9 cellular contexts compared by ENCODE assay signal in the genomic region with DNA sequence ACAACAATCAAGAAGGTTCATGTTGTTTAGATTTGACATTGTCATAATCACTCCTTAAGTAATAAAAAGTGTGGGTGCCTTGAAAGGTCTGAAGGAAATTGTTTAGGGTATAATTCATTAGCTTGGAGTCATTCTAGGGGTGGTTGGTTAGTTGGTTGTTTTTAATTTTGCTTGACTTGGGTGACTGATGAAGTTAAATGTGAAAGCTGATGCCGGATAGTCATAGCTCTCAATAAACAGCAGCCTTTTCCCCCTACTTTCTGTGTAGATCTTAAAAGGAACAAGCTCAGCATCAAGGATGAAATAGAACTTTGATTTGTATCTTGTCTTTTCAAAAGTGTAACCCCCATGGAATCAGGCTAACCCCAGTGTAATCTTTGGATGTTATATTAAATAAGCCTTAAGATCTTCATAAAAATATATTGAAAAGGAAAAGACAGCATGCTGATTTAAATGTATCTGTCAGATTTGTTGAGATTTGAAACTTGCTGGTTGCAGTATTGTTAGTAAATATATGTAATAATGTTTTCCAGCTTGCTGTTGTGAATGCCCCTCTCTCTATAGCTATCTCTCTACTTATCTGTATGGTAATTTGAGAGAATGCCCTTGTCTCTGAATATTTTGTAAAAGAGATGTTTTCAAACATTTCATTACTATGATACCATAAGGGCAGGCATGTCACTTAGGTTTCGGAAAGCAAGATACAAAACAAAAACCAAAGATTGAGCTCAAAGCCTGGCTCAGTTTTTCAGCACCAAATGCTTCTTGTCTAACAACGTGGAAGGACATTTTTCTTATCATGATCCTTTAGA.
DNase-seq lines count a peak whose midpoint lies in the region; ATAC-seq, FAIRE-seq and TF ChIP-seq lines count a peak whose summit lies in the region.
"Had no signal": no experiment of that assay in that cellular context is flagged by ENCODE, and none has a peak within 500 bp of the region (broad histone marks: within the 10 kb centered on the region; RNA-seq: fewer than 3 reads in every experiment).

No MANE protein-coding gene starts in this region.

- ATAC-seq in PC-3 (peak; percentile 4), HG03439 (IDR thresholded peaks at IDR 0.05; ENCODE audit: unreplicated experiment) (no peak), GM18868 (IDR thresholded peaks at IDR 0.05; ENCODE audit: unreplicated experiment) (no peak), GM18870 (IDR thresholded peaks at IDR 0.05; ENCODE audit: unreplicated experiment) (no peak)

- no peak overlapping the region for H2BK15ac ChIP-seq in neuronal stem cell (ENCODE audit: low read length)

- H3K14ac ChIP-seq in neuronal stem cell (ENCODE audit: low read length) = no peak overlapping the region

- DNase-seq in PC-3 (peak; percentile 64), endodermal cell (no peak), neuronal stem cell (ENCODE audit: low spot score) (no peak), GM12891 (ENCODE audit: insufficient read length, low spot score) (no peak)
- DNase-seq: NCI-H2171 had no signal

- peaks cover 12% of the 10 kb centered on the region for H3F3A ChIP-seq in PC-3 (ENCODE audit: low read length, unreplicated experiment)

- no peak overlapping the region for H2AK5ac ChIP-seq in neuronal stem cell (ENCODE audit: low read depth, low read length)

- H3K23ac ChIP-seq in neuronal stem cell (ENCODE audit: low read depth, low read length, poor library complexity) = no peak overlapping the region

- no TSS peak for BruUV-seq in PC-3 (replicated peaks; lab: Mats Ljungman, UMichigan)

- no peak for FAIRE-seq in GM12891 (lab: Jason Lieb, UNC)

- WGBS in endodermal cell (ENCODE audit: insufficient coverage in 1 of 2, insufficient read length in 1 of 2), 2 experiments = 40 to 77% methylated on average over 2 to 3 of the region's 3 CpGs
- no CpG with 5 or more reads among the region's 3 CpGs for WGBS in neuronal stem cell (ENCODE audit: extremely low coverage in 2 of 2, insufficient read length in 2 of 2, insufficient replicate concordance in 1 of 2), 2 donors

- H3K4me1 ChIP-seq in BLaER1 treated with 17β-estradiol and CSF1 and Interleukin-3, amounts not matched to agents 10 nM and 100 nM = peaks cover 91 to 100% (median 97%) of the 10 kb centered on the region in 10 experiments
- H3K4me1 ChIP-seq in PC-3 (ENCODE audit: insufficient read depth, low read length) (peaks cover 69% of the 10 kb centered on the region), endodermal cell (ENCODE audit: control insufficient read depth, insufficient read depth, low read length) (peaks cover 24% of the 10 kb centered on the region), neuronal stem cell (ENCODE audit: control insufficient read depth in 2 of 2, insufficient read depth in 1 of 2, low read depth in 1 of 2, low read length in 2 of 2) (peaks cover 10 to 35% of the 10 kb centered on the region in 2 donors)

- H3K4ac ChIP-seq in neuronal stem cell (ENCODE audit: low read length) = no peak overlapping the region

- peak overlapping the region; percentile 54 to 92 (median 73) for H3K27ac ChIP-seq in BLaER1 treated with 17β-estradiol and CSF1 and Interleukin-3, amounts not matched to agents 10 nM and 100 nM
- H3K27ac ChIP-seq in PC-3 (ENCODE audit: low read length) (peak overlapping the region; percentile 77), endodermal cell (ENCODE audit: low read depth, low read length) (peak overlapping the region; percentile 63), neuronal stem cell (replicated peaks; ENCODE audit: low read length) (no peak overlapping the region)

- peak overlapping the region; percentile 93 for H3K27ac Mint-ChIP-seq in endodermal cell

- CTCF ChIA-PET in PC-3 (lab: Charles Lee) = interaction anchor here (0.7 to 4.9 kb wide), 10 partner anchors 11 to 364 kb away, joined by 3 to 52 read pairs (median 4); no protein-coding TSS in a partner anchor

- H3K27me3 ChIP-seq in BLaER1 treated with 17β-estradiol and CSF1 and Interleukin-3, amounts not matched to agents 10 nM and 100 nM = no peaks in the 10 kb centered on the region
- H3K27me3 ChIP-seq in PC-3 (ENCODE audit: low read length) = no peaks in the 10 kb centered on the region
- no peaks in the 10 kb centered on the region for H3K27me3 ChIP-seq in endodermal cell (ENCODE audit: control insufficient read depth, insufficient read depth, low read length, poor library complexity, severe bottlenecking)
- H3K27me3 ChIP-seq in neuronal stem cell (ENCODE audit: control insufficient read depth in 3 of 3, insufficient read depth in 3 of 3, low read depth in 1 of 3, low read length in 3 of 3) = no peaks in the 10 kb centered on the region

- H3K18ac ChIP-seq in neuronal stem cell (ENCODE audit: low read length) = no peak overlapping the region

- POLR2A ChIA-PET in PC-3 (lab: Charles Lee; ENCODE audit: unreplicated experiment) = interaction anchor here (0.6 to 2.0 kb wide), 10 partner anchors 12 to 1584 kb away, joined by 3 to 16 read pairs (median 4); no protein-coding TSS in a partner anchor

- H3K27me3 Mint-ChIP-seq in endodermal cell (ENCODE audit: insufficient read depth) = no peaks in the 10 kb centered on the region

- peak overlapping the region; percentile 12 to 83 (median 47); a peak in 17 of 22 replicates for H3K9ac ChIP-seq in BLaER1 treated with 17β-estradiol and CSF1 and Interleukin-3, amounts not matched to agents 10 nM and 100 nM
- H3K9ac ChIP-seq in PC-3 (ENCODE audit: low read length) = peak overlapping the region; percentile 70
- H3K9ac ChIP-seq in endodermal cell (ENCODE audit: extremely low read depth, low read length, poor library complexity, severe bottlenecking) = peak overlapping the region; percentile 32
- no peak overlapping the region for H3K9ac ChIP-seq in neuronal stem cell (ENCODE audit: low read depth, low read length, poor library complexity)

- TF ChIP-seq CTCF in PC-3 (conservative IDR thresholded peaks at IDR 0.05; ENCODE audit: low read depth, low read length) = no peak
- TF ChIP-seq CTCF in endodermal cell (conservative IDR thresholded peaks at IDR 0.05) = no peak

- H3K4me1 Mint-ChIP-seq in endodermal cell = peaks cover 64% of the 10 kb centered on the region

- peaks cover 0 to 37% (median 19%) of the 10 kb centered on the region in 11 experiments; a peak in 15 of 22 replicates for H3K9me3 ChIP-seq in BLaER1 treated with 17β-estradiol and CSF1 and Interleukin-3, amounts not matched to agents 10 nM and 100 nM (replicated peaks in 1 of 11)
- no peaks in the 10 kb centered on the region for H3K9me3 ChIP-seq in PC-3 (ENCODE audit: low read length)
- no peaks in the 10 kb centered on the region for H3K9me3 ChIP-seq in endodermal cell (ENCODE audit: control insufficient read depth, low read length)
- peaks cover 0 to 9% of the 10 kb centered on the region in 2 donors for H3K9me3 ChIP-seq in neuronal stem cell (replicated peaks in 1 of 2; ENCODE audit: control insufficient read depth in 2 of 2, insufficient read depth in 1 of 2, low read depth in 1 of 2, low read length in 2 of 2)

- no peaks in the 10 kb centered on the region for H3K79me1 ChIP-seq in neuronal stem cell (ENCODE audit: low read depth, low read length)

- H2AFZ ChIP-seq in PC-3 (ENCODE audit: low read length) (peak overlapping the region; percentile 51), neuronal stem cell (ENCODE audit: low read length) (peak overlapping the region; percentile 70)

- no peak overlapping the region for H2BK120ac ChIP-seq in neuronal stem cell (ENCODE audit: low read depth, low read length)

- H3K4me3 ChIP-seq in BLaER1 treated with 17β-estradiol and CSF1 and Interleukin-3, amounts not matched to agents 10 nM and 100 nM = peak overlapping the region in 3 of 10 experiments; percentile 33 to 48 (median 36); a peak in 6 of 20 replicates
- H3K4me3 ChIP-seq in PC-3 (ENCODE audit: low read length) = peak overlapping the region; percentile 63
- H3K4me3 ChIP-seq in endodermal cell (ENCODE audit: low read length) = peak overlapping the region; percentile 71
- H3K4me3 ChIP-seq in neuronal stem cell (ENCODE audit: low read length in 2 of 2) = peak overlapping the region in 1 of 2 donors; percentile 48

- H2BK12ac ChIP-seq in neuronal stem cell (ENCODE audit: low read length) = no peak overlapping the region

- peaks cover 44 to 82% (median 58%) of the 10 kb centered on the region in 11 experiments for H3K36me3 ChIP-seq in BLaER1 treated with 17β-estradiol and CSF1 and Interleukin-3, amounts not matched to agents 10 nM and 100 nM
- H3K36me3 ChIP-seq in PC-3 (ENCODE audit: low read depth, low read length) = peaks cover 21% of the 10 kb centered on the region
- no peaks in the 10 kb centered on the region for H3K36me3 ChIP-seq in endodermal cell (ENCODE audit: control insufficient read depth, insufficient read depth, low read length)
- H3K36me3 ChIP-seq in neuronal stem cell (replicated peaks in 1 of 2; ENCODE audit: control insufficient read depth in 2 of 2, insufficient read depth in 2 of 2, low read length in 2 of 2) = peaks cover 0 to 21% of the 10 kb centered on the region in 2 donors

- no peak overlapping the region for H4K8ac ChIP-seq in neuronal stem cell (ENCODE audit: low read depth, low read length)

- H3K4me2 ChIP-seq in BLaER1 treated with 17β-estradiol and CSF1 and Interleukin-3, amounts not matched to agents 10 nM and 100 nM = peak overlapping the region; percentile 44 to 91 (median 70); a peak in 19 of 22 replicates
- H3K4me2 ChIP-seq in PC-3 (ENCODE audit: low read length) = peak overlapping the region; percentile 80
- no peak overlapping the region for H3K4me2 ChIP-seq in neuronal stem cell (ENCODE audit: insufficient read depth, low read length, poor library complexity, severe bottlenecking)

- no peak overlapping the region for H2BK5ac ChIP-seq in neuronal stem cell (ENCODE audit: low read length)

- no peak for TF ChIP-seq POLR2A in GM12891 (IDR thresholded peaks at IDR 0.05; ENCODE audit: low read depth, low read length)

- H3K9me2 ChIP-seq in PC-3 (replicated peaks; ENCODE audit: low read length) = no peaks in the 10 kb centered on the region

- peaks cover 7% of the 10 kb centered on the region for H3K36me3 Mint-ChIP-seq in endodermal cell (ENCODE audit: low read depth)

- H4K91ac ChIP-seq in neuronal stem cell (ENCODE audit: low read depth, low read length, poor library complexity) = no peak overlapping the region

- H3K4me3 Mint-ChIP-seq in endodermal cell = peak overlapping the region; percentile 52

- intact Hi-C loops in PC-3 (cut with micrococcal nuclease) = loop anchor here (1.0 to 10.0 kb wide), 6 partner anchors 27 to 1235 kb away; no protein-coding TSS in a partner anchor

- H3K79me2 ChIP-seq in PC-3 (ENCODE audit: low read length) = peaks cover 49% of the 10 kb centered on the region

- H4K20me1 ChIP-seq in BLaER1 treated with 17β-estradiol and CSF1 and Interleukin-3, amounts not matched to agents 10 nM and 100 nM = peaks cover 0 to 82% (median 0%) of the 10 kb centered on the region in 11 experiments; a peak in 2 of 22 replicates
- H4K20me1 ChIP-seq in PC-3 (ENCODE audit: low read length) = no peaks in the 10 kb centered on the region

- H3K9me3 Mint-ChIP-seq in endodermal cell = no peaks in the 10 kb centered on the region

TF ChIP-seq in GM12891, 5 proteins besides CTCF, POLR2A, EP300 and RAD21 (continues in another document):
- no peak for TF ChIP-seq PAX5 (IDR thresholded peaks at IDR 0.05; ENCODE audit: insufficient read depth, low read length, severe bottlenecking)
- TF ChIP-seq POLR2AphosphoS5 (IDR thresholded peaks at IDR 0.05; ENCODE audit: low read depth, low read length) = no peak
- no peak for TF ChIP-seq TAF1 (IDR thresholded peaks at IDR 0.05; ENCODE audit: low read depth, low read length)
- no peak for TF ChIP-seq SPI1 (IDR thresholded peaks at IDR 0.05; ENCODE audit: low read depth, low read length)
